16 cellular contexts compared by ENCODE assay signal in genomic region chr11:120137187-120137610, GRCh38. TPM values are rescaled to one million over a fixed set of nuclear protein-coding genes. Genes with fewer than 3 reads are reported as not detected.
DNase-seq lines count a peak whose midpoint lies in the region; ATAC-seq, FAIRE-seq and TF ChIP-seq lines count a peak whose summit lies in the region.
"Had no signal": no experiment of that assay in that cellular context is flagged by ENCODE, and none has a peak within 500 bp of the region (broad histone marks: within the 10 kb centered on the region; RNA-seq: fewer than 3 reads in every experiment).

No MANE protein-coding gene starts in this region.

- no peaks in the 10 kb centered on the region for H3K36me3 Mint-ChIP-seq in glutamatergic neuron (ENCODE audit: unreplicated experiment)
- H3K36me3 Mint-ChIP-seq in effector memory CD8-positive, alpha-beta T cell (ENCODE audit: insufficient read depth) = no peaks in the 10 kb centered on the region
- H3K36me3 Mint-ChIP-seq: memory B cell had no signal

- no peak for TF ChIP-seq CTCF in Peyer's patch (IDR thresholded peaks at IDR 0.05)
- TF ChIP-seq CTCF in glutamatergic neuron (IDR thresholded peaks at IDR 0.05; ENCODE audit: partially characterized antibody, unreplicated experiment) = no peak
- no peak for TF ChIP-seq CTCF in smooth muscle cell (IDR thresholded peaks at IDR 0.05; ENCODE audit: borderline replicate concordance, insufficient read depth, poor library complexity, severe bottlenecking)

- H3K27me3 ChIP-seq in Peyer's patch (no peaks in the 10 kb centered on the region), smooth muscle cell (ENCODE audit: low read depth) (peaks cover 9% of the 10 kb centered on the region)
- H3K27me3 ChIP-seq: BLaER1 treated with 17β-estradiol and CSF1 and Interleukin-3, amounts not matched to agents 10 nM and 100 nM; cardiac muscle cell; SJCRH30 had no signal

- no peaks in the 10 kb centered on the region for H3F3A ChIP-seq in smooth muscle cell (ENCODE audit: low read depth)

- H3K9ac ChIP-seq in smooth muscle cell (ENCODE audit: low read depth) = no peak overlapping the region
- H3K9ac ChIP-seq: BLaER1 treated with 17β-estradiol and CSF1 and Interleukin-3, amounts not matched to agents 10 nM and 100 nM had no signal

- no peak overlapping the region for H2AFZ ChIP-seq in smooth muscle cell (ENCODE audit: low read depth)

- no peak overlapping the region for H3K4me3 ChIP-seq in Peyer's patch
- peak overlapping the region; percentile 29 for H3K4me3 ChIP-seq in smooth muscle cell
- H3K4me3 ChIP-seq: BLaER1 treated with 17β-estradiol and CSF1 and Interleukin-3, amounts not matched to agents 10 nM and 100 nM; cardiac muscle cell; SJCRH30 had no signal

- ATAC-seq in effector memory CD8-positive, alpha-beta T cell (replicated peaks) = no peak
- no peak for ATAC-seq in HG03280 (IDR thresholded peaks at IDR 0.05; ENCODE audit: unreplicated experiment)

- no peak for TF ChIP-seq POLR2A in GM12892 (IDR thresholded peaks at IDR 0.05; ENCODE audit: low read depth, low read length)
- TF ChIP-seq POLR2A in Peyer's patch (IDR thresholded peaks at IDR 0.05) = no peak

- peak; percentile 9 for DNase-seq in GM12892 (ENCODE audit: insufficient read length)
- peak; percentile 6 to 47 (median 43) for DNase-seq in Peyer's patch
- DNase-seq in glutamatergic neuron = peak; percentile 12
- no peak for DNase-seq in smooth muscle cell (lab: John Stamatoyannopoulos, UW; ENCODE audit: unreplicated experiment)
- no peak for DNase-seq in effector memory CD8-positive, alpha-beta T cell
- DNase-seq in anterior cingulate cortex (lab: John Stamatoyannopoulos, UW) = no peak
- DNase-seq: activated CD4-positive, alpha-beta T cell treated with anti-CD3 and anti-CD28 coated beads for 4 hours; effector memory CD4-positive, alpha-beta T cell; HCEC 1CT; NCI-H226; SJCRH30 had no signal

- peaks cover 4% of the 10 kb centered on the region for H3K9me3 Mint-ChIP-seq in glutamatergic neuron (ENCODE audit: unreplicated experiment)
- H3K9me3 Mint-ChIP-seq in effector memory CD8-positive, alpha-beta T cell = no peaks in the 10 kb centered on the region
- H3K9me3 Mint-ChIP-seq: memory B cell had no signal

- H3K27me3 Mint-ChIP-seq in glutamatergic neuron (ENCODE audit: unreplicated experiment) = peaks cover 19% of the 10 kb centered on the region
- peaks cover 36 to 61% of the 10 kb centered on the region in 2 donors for H3K27me3 Mint-ChIP-seq in effector memory CD8-positive, alpha-beta T cell

- H3K4me1 ChIP-seq in Peyer's patch (no peaks in the 10 kb centered on the region), smooth muscle cell (ENCODE audit: low read depth) (no peaks in the 10 kb centered on the region)
- H3K4me1 ChIP-seq: SJCRH30 had no signal

- H3K27ac Mint-ChIP-seq in glutamatergic neuron (ENCODE audit: unreplicated experiment) = no peak overlapping the region
- no peak overlapping the region for H3K27ac Mint-ChIP-seq in effector memory CD8-positive, alpha-beta T cell
- H3K27ac Mint-ChIP-seq: memory B cell had no signal

- no peaks in the 10 kb centered on the region for H3K4me1 Mint-ChIP-seq in glutamatergic neuron (ENCODE audit: low read depth, unreplicated experiment)
- H3K4me1 Mint-ChIP-seq in effector memory CD8-positive, alpha-beta T cell (ENCODE audit: low read depth in 2 of 2) = no peaks in the 10 kb centered on the region
- H3K4me1 Mint-ChIP-seq: memory B cell had no signal

- no peaks in the 10 kb centered on the region for H4K20me1 ChIP-seq in smooth muscle cell (ENCODE audit: low read depth)

- no peaks in the 10 kb centered on the region for H3K9me3 ChIP-seq in Peyer's patch
- no peaks in the 10 kb centered on the region for H3K9me3 ChIP-seq in smooth muscle cell (replicated peaks; ENCODE audit: low read depth)
- H3K9me3 ChIP-seq: BLaER1 treated with 17β-estradiol and CSF1 and Interleukin-3, amounts not matched to agents 10 nM and 100 nM; SJCRH30 had no signal

- H3K36me3 ChIP-seq in Peyer's patch (no peaks in the 10 kb centered on the region), smooth muscle cell (ENCODE audit: low read depth) (no peaks in the 10 kb centered on the region)
- H3K36me3 ChIP-seq: BLaER1 treated with 17β-estradiol and CSF1 and Interleukin-3, amounts not matched to agents 10 nM and 100 nM; cardiac muscle cell; SJCRH30 had no signal

- peak overlapping the region; percentile 72 for H3K4me2 ChIP-seq in smooth muscle cell
- H3K4me2 ChIP-seq: BLaER1 treated with 17β-estradiol and CSF1 and Interleukin-3, amounts not matched to agents 10 nM and 100 nM had no signal

- 95% methylated on average over 24 of the region's 24 CpGs for WGBS in smooth muscle cell (ENCODE audit: low lambda C conversion rate)

- H3K79me2 ChIP-seq in smooth muscle cell (ENCODE audit: low read depth) = peaks cover 4% of the 10 kb centered on the region

- H3K4me3 Mint-ChIP-seq in glutamatergic neuron (ENCODE audit: unreplicated experiment) = no peak overlapping the region
- no peak overlapping the region for H3K4me3 Mint-ChIP-seq in effector memory CD8-positive, alpha-beta T cell
- H3K4me3 Mint-ChIP-seq: memory B cell had no signal

- FAIRE-seq in GM12892 (lab: Jason Lieb, UNC) = no peak
- FAIRE-seq: HTR-8/SVneo had no signal

- no peak overlapping the region for H3K27ac ChIP-seq in Peyer's patch
- H3K27ac ChIP-seq in smooth muscle cell (ENCODE audit: low read depth) = no peak overlapping the region
- H3K27ac ChIP-seq: BLaER1 treated with 17β-estradiol and CSF1 and Interleukin-3, amounts not matched to agents 10 nM and 100 nM; cardiac muscle cell; SJCRH30 had no signal

RNA-seq across cellular contexts. Expression of gene TRIM29, which starts 0.7 kb away (rescaled TPM):
- polyA plus RNA-seq in GM12892 (2012; ENCODE audit: missing spikeins) = 0.95 TPM
- 10 to 100 TPM in 1 of 4 donors, 1 to 10 TPM in 3; 7.8 to 33.3 (median 9.1) TPM for total RNA-seq in Peyer's patch
- not detected for total RNA-seq in glutamatergic neuron (ENCODE audit: unreplicated experiment)
- total RNA-seq in smooth muscle cell = 37.1 and 40.5 TPM in 2 replicates
- polyA plus RNA-seq in smooth muscle cell = 20.6 and 76.5 TPM in 2 replicates
- total RNA-seq: cardiac muscle cell, SJCRH30 had no signal
- polyA plus RNA-seq: cardiac muscle cell had no signal

Comparison
In these comparisons a context has a peak if more than half of its experiments do, and no peak if none do; other contexts are left out.
1. DNase-seq: peak in GM12892 (single experiment), Peyer's patch (3 of 3) and glutamatergic neuron (single experiment); none in smooth muscle cell (single experiment), effector memory CD8-positive, alpha-beta T cell (0 of 3) and anterior cingulate cortex (0 of 58).